8 cellular contexts compared by ENCODE assay signal in the genomic region with DNA sequence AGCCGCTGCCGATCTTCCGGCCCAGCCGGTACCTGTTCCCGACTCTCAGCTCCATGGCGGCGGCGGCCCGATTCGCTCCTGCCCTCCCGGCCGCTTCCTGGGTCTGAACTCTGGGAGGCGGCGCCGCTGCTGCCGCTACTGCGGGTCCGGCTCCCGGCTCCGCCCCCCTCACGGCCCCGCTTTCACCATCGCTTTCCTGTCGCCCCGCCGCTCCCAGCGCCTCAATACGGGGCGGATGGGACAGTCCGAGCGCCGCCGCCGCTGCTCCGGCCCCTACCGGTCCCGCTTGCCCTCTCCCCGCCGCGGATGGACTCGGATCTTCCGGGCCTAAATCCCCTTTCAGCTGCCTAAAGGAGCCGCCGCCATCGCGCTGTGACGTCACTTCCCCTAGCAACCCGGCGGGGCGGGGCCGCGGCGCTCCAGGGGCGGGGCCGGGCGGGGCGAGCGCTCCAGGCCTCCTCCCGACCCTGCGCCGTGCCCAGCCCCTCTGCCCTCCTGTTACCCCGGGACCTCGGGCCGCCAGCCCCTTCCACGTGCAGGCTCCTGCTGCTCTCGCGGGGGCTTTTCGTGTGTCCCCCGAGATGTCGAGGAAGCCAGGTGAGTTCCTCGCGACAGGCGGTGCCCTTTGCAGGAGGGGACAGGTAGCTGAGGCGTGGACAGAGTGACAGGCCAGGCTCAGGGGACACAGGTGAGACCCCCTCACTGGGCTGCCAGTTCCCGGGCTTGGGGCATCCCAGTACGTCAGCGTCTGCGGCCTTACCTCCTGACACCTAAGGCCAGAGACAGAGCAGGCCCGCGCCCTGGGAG. TPM values are rescaled to one million over a fixed set of nuclear protein-coding genes. Genes with fewer than 3 reads are reported as not detected.
DNase-seq lines count a peak whose midpoint lies in the region; ATAC-seq, FAIRE-seq and TF ChIP-seq lines count a peak whose summit lies in the region.

A gene (minus strand): TSS at position 374 of the 807 bp plus-strand sequence. CDS start 319 bp downstream, at position 55.

- H3K9me3 ChIP-seq in psoas muscle = no peaks in the 10 kb centered on the region

- H3K4me3 ChIP-seq in psoas muscle = peak within 1 kb of the TSS; percentile 83

- TF ChIP-seq POLR2A in GM12891 (IDR thresholded peaks at IDR 0.05; ENCODE audit: low read depth, low read length) = peak; percentile 80

- ATAC-seq in HG02852 (IDR thresholded peaks at IDR 0.05; ENCODE audit: unreplicated experiment) (peak; percentile 78), left ventricle myocardium superior (peak; percentile 94), psoas muscle (peak; percentile 88 to 95 (median 92))

- H3K27me3 ChIP-seq in psoas muscle (ENCODE audit: insufficient read depth in 3 of 3, low read length in 2 of 3) = no peaks in the 10 kb centered on the region

- H3K36me3 ChIP-seq in psoas muscle (ENCODE audit: insufficient read depth in 1 of 2, low read depth in 1 of 2) = peaks cover 3 to 28% of the 10 kb centered on the region in 2 donors

- 4 to 5% (median 5%) methylated on average over 62 to 80 of the region's 80 CpGs for WGBS in psoas muscle, 3 donors

- FAIRE-seq in GM12891 (lab: Jason Lieb, UNC) = peak; percentile 20

- intact Hi-C loops in T-helper 2 cell treated with Interferon-gamma antibody and Interleukin-4, amounts not matched to agents 100 ng/mL and 5 ng/mL, for 36 hours (cut with micrococcal nuclease) = loop anchor here (1.0 to 2.0 kb wide), 4 partner anchors 19 to 44 kb away; a partner anchor contains a TSS
- intact Hi-C loops in left ventricle myocardium superior (cut with micrococcal nuclease) = no loop called here
- intact Hi-C loops in psoas muscle (cut with DNase I) = loop anchor here (2.0 to 5.0 kb wide), 2 partner anchors 15 to 36 kb away; no protein-coding TSS in a partner anchor

- DNase-seq in GM12891 (ENCODE audit: insufficient read length, low spot score) (peak; percentile 97), NCI-H187 (lab: John Stamatoyannopoulos, UW) (peak; percentile 67 to 71), amygdala (lab: John Stamatoyannopoulos, UW) (peak; percentile 30 to 95 (median 79)), left ventricle myocardium superior (peak; percentile 97), psoas muscle (peak; percentile 91 to 95), ureter (ENCODE audit: low spot score) (peak; percentile 93)

- peak within 1 kb of the TSS; percentile 95 for H3K27ac ChIP-seq in psoas muscle

- H3K4me1 ChIP-seq in psoas muscle = peaks cover 46% of the 10 kb centered on the region

- no peak for TF ChIP-seq CTCF in psoas muscle (IDR thresholded peaks at IDR 0.05)

TF ChIP-seq in GM12891, 5 proteins besides CTCF, POLR2A, EP300 and RAD21:
- no peak for TF ChIP-seq POU2F2 (IDR thresholded peaks at IDR 0.05; ENCODE audit: low read depth, low read length)
- TF ChIP-seq POLR2AphosphoS5 (IDR thresholded peaks at IDR 0.05; ENCODE audit: low read depth, low read length) = peak; percentile 78
- TF ChIP-seq SPI1 (IDR thresholded peaks at IDR 0.05; ENCODE audit: low read depth, low read length) = peak; percentile 51; the same call in 1 of the 2 replicates
- TF ChIP-seq TAF1 (IDR thresholded peaks at IDR 0.05; ENCODE audit: low read depth, low read length) = peak; percentile 79
- no peak for TF ChIP-seq PAX5 (IDR thresholded peaks at IDR 0.05; ENCODE audit: insufficient read depth, low read length, severe bottlenecking)

RNA-seq across cellular contexts. Expression of the gene that starts here (rescaled TPM):
- 60.6 TPM for polyA plus RNA-seq in GM12891 (2012; ENCODE audit: low read depth, missing spikeins)
- total RNA-seq in T-helper 2 cell treated with Interferon-gamma antibody and Interleukin-4, amounts not matched to agents 100 ng/mL and 5 ng/mL, for 36 hours = 127 and 128 TPM in 2 replicates
- total RNA-seq in left ventricle myocardium superior (64.4 TPM), psoas muscle (100 to 1,000 TPM in 3 of 4 donors, 10 to 100 TPM in 1; 73.5 to 139 (median 116) TPM), ureter (170 TPM)
- 100 to 1,000 TPM in 1 of 3 donors, 10 to 100 TPM in 2; 74.3 to 124 (median 92.7) TPM for polyA plus RNA-seq in psoas muscle

Comparison
In these comparisons a context has a peak if more than half of its experiments do, and no peak if none do; other contexts are left out.
1. Peak in every context shown above with its lines: DNase-seq, ATAC-seq, H3K4me3 ChIP-seq and H3K27ac ChIP-seq.